ENCODE assay signal across 8 cellular contexts in genomic region chr2:70086838-70087702, GRCh38. TPM values are rescaled to one million over a fixed set of nuclear protein-coding genes. Genes with fewer than 3 reads are reported as not detected.
DNase-seq lines count a peak whose midpoint lies in the region; ATAC-seq and TF ChIP-seq lines count a peak whose summit lies in the region.

TSS of gene PCBP1 (plus strand) at chr2:70087477. CDS start at chr2:70087744, 267 bp downstream.

- H2AFZ ChIP-seq in neural progenitor cell (replicated peaks) = peak within 1 kb of the TSS; percentile 100

- H3K4me1 ChIP-seq in foreskin keratinocyte (peaks cover 35% of the 10 kb centered on the region), neural progenitor cell (peaks cover 30% of the 10 kb centered on the region), stomach (peaks cover 30 to 74% (median 56%) of the 10 kb centered on the region in 4 donors)

- peaks cover 26% of the 10 kb centered on the region for H4K20me1 ChIP-seq in neural progenitor cell (ENCODE audit: low read depth)

- no peak for TF ChIP-seq CTCF in HFF-Myc (IDR thresholded peaks at IDR 0.05; ENCODE audit: low read depth, low read length, missing control alignments)
- TF ChIP-seq CTCF in foreskin keratinocyte (conservative IDR thresholded peaks at IDR 0.05) = no peak
- TF ChIP-seq CTCF in neural progenitor cell (IDR thresholded peaks at IDR 0.05) = no peak
- TF ChIP-seq CTCF in stomach (IDR thresholded peaks at IDR 0.05) = no peak

- H3K36me3 ChIP-seq in neural progenitor cell (no peaks in the 10 kb centered on the region), stomach (peaks cover 12 to 41% (median 22%) of the 10 kb centered on the region in 4 donors)

- H3K27me3 ChIP-seq in foreskin keratinocyte (no peaks in the 10 kb centered on the region), neural progenitor cell (no peaks in the 10 kb centered on the region), stomach (no peaks in the 10 kb centered on the region)

- peak within 1 kb of the TSS; percentile 97 for H3K4me2 ChIP-seq in neural progenitor cell

- no peaks in the 10 kb centered on the region for H3K9me3 ChIP-seq in neural progenitor cell (ENCODE audit: low read depth)
- no peaks in the 10 kb centered on the region for H3K9me3 ChIP-seq in stomach

- peaks cover 25% of the 10 kb centered on the region for H3K36me3 Mint-ChIP-seq in neural progenitor cell

- H3K4me3 Mint-ChIP-seq in neural progenitor cell = peak within 1 kb of the TSS; percentile 99

- 0% methylated on average over 51 to 94 of the region's 94 CpGs for WGBS in stomach, 5 donors

- no peaks in the 10 kb centered on the region for H3K9me3 Mint-ChIP-seq in neural progenitor cell

- H3F3A ChIP-seq in neural progenitor cell (ENCODE audit: low read depth) = peaks cover 73% of the 10 kb centered on the region

- peak within 1 kb of the TSS; percentile 96 for H3K4me3 ChIP-seq in HFF-Myc (replicated peaks; ENCODE audit: low read depth, low read length)
- H3K4me3 ChIP-seq in neural progenitor cell = peak within 1 kb of the TSS; percentile 97
- peak within 1 kb of the TSS; percentile 81 to 92 (median 88) for H3K4me3 ChIP-seq in stomach

- DNase-seq in GDM1 (lab: John Stamatoyannopoulos, UW) (peak; percentile 90), HFF-Myc (ENCODE audit: extremely low read depth, low read depth) (peak; percentile 82), NCI-H1048 (lab: John Stamatoyannopoulos, UW) (peak; percentile 83), SK-N-DZ (ENCODE audit: low spot score) (peak; percentile 93), foreskin keratinocyte (peak; percentile 77 to 87), neural progenitor cell (ENCODE audit: low spot score) (peak; percentile 95), stomach (peak; percentile 97)
- DNase-seq in activated naive CD4-positive, alpha-beta T cell (lab: John Stamatoyannopoulos, UW) = peak; percentile 96 to 99 (median 98)

- TF ChIP-seq POLR2A in stomach (IDR thresholded peaks at IDR 0.05) = peak in 2 of 4 donors; percentile 50 to 72

- ATAC-seq in foreskin keratinocyte = peak; percentile 23

- peaks cover 48% of the 10 kb centered on the region for H3K79me2 ChIP-seq in neural progenitor cell (ENCODE audit: low read depth)

- peaks cover 10% of the 10 kb centered on the region for H3K27me3 Mint-ChIP-seq in neural progenitor cell (ENCODE audit: insufficient read depth, low read depth)

- H3K27ac ChIP-seq in foreskin keratinocyte (peak within 1 kb of the TSS; percentile 100), neural progenitor cell (peak within 1 kb of the TSS; percentile 100), stomach (peak within 1 kb of the TSS; percentile 99 to 100 (median 100))

- intact Hi-C loops in stomach (cut with DNase I; ENCODE audit: low total_unique reads) = no loop called here

- peaks cover 46% of the 10 kb centered on the region for H3K4me1 Mint-ChIP-seq in neural progenitor cell

- H3K27ac Mint-ChIP-seq in neural progenitor cell = peak within 1 kb of the TSS; percentile 100

- peak within 1 kb of the TSS; percentile 100 for H3K9ac ChIP-seq in neural progenitor cell

- TF ChIP-seq EP300 in stomach (IDR thresholded peaks at IDR 0.05) = no peak

RNA-seq across cellular contexts. Expression of gene PCBP1, which starts in this region (rescaled TPM):
- 43.7 and 50.5 TPM in 2 replicates for polyA plus RNA-seq in SK-N-DZ (2014; cell fraction: cytosol; rRNA removed)
- 25.4 and 55.6 TPM in 2 replicates for polyA plus RNA-seq in SK-N-DZ (2014; cell fraction: nucleus; rRNA removed)
- total RNA-seq in foreskin keratinocyte (115 and 138 TPM in 2 replicates), neural progenitor cell (ENCODE audit: low replicate concordance) (62.0 and 82.0 TPM in 2 replicates), stomach (100 to 1,000 TPM in 3 of 5 donors, 10 to 100 TPM in 1, 1 to 10 TPM in 1; 9.3 to 164 (median 120) TPM)
- polyA plus RNA-seq in foreskin keratinocyte (288 and 309 TPM in 2 replicates), stomach (100 to 1,000 TPM; 199 to 296 (median 251) TPM)

Comparison
In these comparisons a context has a peak if more than half of its experiments do, and no peak if none do; other contexts are left out.
1. Peak in every context shown above with its lines: DNase-seq, ATAC-seq, H3K4me3 ChIP-seq and H3K27ac ChIP-seq.